8 cellular contexts compared by ENCODE assay signal in genomic region chr10:6088721-6089333, GRCh38. TPM values are rescaled to one million over a fixed set of nuclear protein-coding genes. Genes with fewer than 3 reads are reported as not detected.
A peak's percentile ranks its signal among the peaks of the same experiment; 100 is the strongest.
DNase-seq lines count a peak whose midpoint lies in the region; ATAC-seq, FAIRE-seq and TF ChIP-seq lines count a peak whose summit lies in the region.

Gene RBM17 (plus strand): TSS chr10:6089034. CDS start chr10:6097066, 8,032 bp downstream.

- H3K4me3 ChIP-seq in RWPE2 (ENCODE audit: severe bottlenecking) (peak within 1 kb of the TSS; percentile 94), fibroblast of the aortic adventitia (ENCODE audit: low read depth, low read length) (peak within 1 kb of the TSS; percentile 91), neural cell (ENCODE audit: low read length) (peak within 1 kb of the TSS; percentile 87), stomach (peak within 1 kb of the TSS; percentile 93 to 98 (median 95))

- H3F3A ChIP-seq in neural cell (ENCODE audit: insufficient read depth, low read length, poor library complexity, severe bottlenecking) = no peaks in the 10 kb centered on the region

- intact Hi-C loops in stomach (cut with DNase I; ENCODE audit: low total_unique reads) = loop anchor here (10.0 kb wide), 1 partner anchor 74 kb away; no protein-coding TSS in a partner anchor

- TF ChIP-seq POLR2A in H54 (IDR thresholded peaks at IDR 0.05; ENCODE audit: low read depth, low read length) (peak; percentile 66), stomach (IDR thresholded peaks at IDR 0.05) (no peak)

- FAIRE-seq in G401.6 (lab: Jason Lieb, UNC) = peak; percentile 70
- peak; percentile 36 for FAIRE-seq in H54 (lab: Jason Lieb, UNC)

- H3K27ac ChIP-seq in RWPE2 (ENCODE audit: poor library complexity, severe bottlenecking) = peak within 1 kb of the TSS; percentile 58
- peak within 1 kb of the TSS; percentile 65 for H3K27ac ChIP-seq in neural cell (ENCODE audit: low read length)
- peak within 1 kb of the TSS; percentile 72 to 95 (median 92) for H3K27ac ChIP-seq in stomach

- H3K4me2 ChIP-seq in neural cell (ENCODE audit: low read length) = peak within 1 kb of the TSS; percentile 96

- H3K36me3 ChIP-seq in RWPE2 (ENCODE audit: low read depth) (no peaks in the 10 kb centered on the region), neural cell (ENCODE audit: insufficient read depth, low read length) (no peaks in the 10 kb centered on the region), stomach (no peaks in the 10 kb centered on the region)

- peak; percentile 78 for ATAC-seq in RWPE2 (ENCODE audit: low read depth)

- TF ChIP-seq CTCF in RWPE2 (IDR thresholded peaks at IDR 0.05; ENCODE audit: poor library complexity, severe bottlenecking) (peak; percentile 99), fibroblast of the aortic adventitia (IDR thresholded peaks at IDR 0.05; ENCODE audit: insufficient read depth, low read length) (peak; percentile 99), neural cell (IDR thresholded peaks at IDR 0.05; ENCODE audit: poor library complexity, severe bottlenecking) (peak; percentile 100), stomach (IDR thresholded peaks at IDR 0.05) (peak in 5 of 7 experiments; percentile 99 to 100 (median 100))

- peak within 1 kb of the TSS; percentile 42 for H2AFZ ChIP-seq in neural cell (ENCODE audit: low read depth, low read length)

- H3K79me2 ChIP-seq in neural cell (replicated peaks; ENCODE audit: insufficient read depth, low read length) = peaks cover 44% of the 10 kb centered on the region

- H3K9ac ChIP-seq in neural cell (ENCODE audit: low read length) = peak within 1 kb of the TSS; percentile 87

- H4K20me1 ChIP-seq in neural cell (ENCODE audit: insufficient read depth) = peaks cover 4% of the 10 kb centered on the region

- TF ChIP-seq EP300 in neural cell (conservative IDR thresholded peaks at IDR 0.05; ENCODE audit: poor library complexity, severe bottlenecking) = peak; percentile 61
- no peak for TF ChIP-seq EP300 in stomach (IDR thresholded peaks at IDR 0.05)

- H3K27me3 ChIP-seq in RWPE2 (ENCODE audit: insufficient read depth, poor library complexity, severe bottlenecking) (no peaks in the 10 kb centered on the region), neural cell (ENCODE audit: insufficient read depth, low read depth, low read length) (no peaks in the 10 kb centered on the region), stomach (peaks cover 0 to 5% (median 0%) of the 10 kb centered on the region in 3 donors)

- WGBS in stomach, 5 donors = 0 to 1% (median 1%) methylated on average over 20 to 77 of the region's 77 CpGs

- peak; percentile 70 for DNase-seq in H54 (ENCODE audit: insufficient read length, low spot score)
- DNase-seq in LoVo (ENCODE audit: low spot score) = peak; percentile 93
- peak; percentile 89 for DNase-seq in RWPE2 (ENCODE audit: low spot score)
- peak; percentile 99 for DNase-seq in activated effector memory CD4-positive, alpha-beta T cell treated with anti-CD3 and anti-CD28 coated beads, Interleukin-2, amount 50 U/mL, for 16 hours
- peak; percentile 97 for DNase-seq in fibroblast of the aortic adventitia (ENCODE audit: low read depth)
- DNase-seq in stomach = peak; percentile 98

- peak; percentile 77 for TF ChIP-seq RAD21 in neural cell (conservative IDR thresholded peaks at IDR 0.05)

- no peaks in the 10 kb centered on the region for H3K9me2 ChIP-seq in neural cell (ENCODE audit: insufficient read depth, low read length)

- H3K9me3 ChIP-seq in RWPE2 (ENCODE audit: severe bottlenecking) (no peaks in the 10 kb centered on the region), neural cell (ENCODE audit: low read length) (no peaks in the 10 kb centered on the region), stomach (no peaks in the 10 kb centered on the region)

- H3K4me1 ChIP-seq in RWPE2 (ENCODE audit: insufficient read depth, poor library complexity, severe bottlenecking) (peaks cover 8% of the 10 kb centered on the region), stomach (peaks cover 30 to 67% (median 50%) of the 10 kb centered on the region in 4 donors)

TF ChIP-seq in neural cell, 6 proteins besides CTCF, POLR2A, EP300 and RAD21:
- TF ChIP-seq SMC3 (conservative IDR thresholded peaks at IDR 0.05; ENCODE audit: poor library complexity) = peak; percentile 83
- TF ChIP-seq TAF1 (IDR thresholded peaks at IDR 0.05; ENCODE audit: low read depth) = no peak
- peak; percentile 74 for TF ChIP-seq MXI1 (conservative IDR thresholded peaks at IDR 0.05; ENCODE audit: poor library complexity, severe bottlenecking)
- no peak for TF ChIP-seq EZH2 (IDR thresholded peaks at IDR 0.05; ENCODE audit: borderline replicate concordance, insufficient read depth, low read length, poor library complexity, severe bottlenecking)
- TF ChIP-seq POLR2AphosphoS5 (IDR thresholded peaks at IDR 0.05) = peak; percentile 86
- no peak for TF ChIP-seq REST (IDR thresholded peaks at IDR 0.05; ENCODE audit: borderline replicate concordance)

RNA-seq across cellular contexts. Expression of gene RBM17, which starts in this region (rescaled TPM):
- 41.8 and 68.9 TPM in 2 replicates for total RNA-seq in fibroblast of the aortic adventitia (ENCODE audit: low replicate concordance)
- polyA plus RNA-seq in neural cell = 109 and 114 TPM in 2 replicates
- 52.3 and 74.0 TPM in 2 replicates for polyA minus RNA-seq in neural cell
- 100 to 1,000 TPM in 3 of 5 donors, 10 to 100 TPM in 2; 71.0 to 168 (median 105) TPM for total RNA-seq in stomach
- polyA plus RNA-seq in stomach = 10 to 100 TPM; 41.4 to 58.5 (median 50.9) TPM

Comparison
In these comparisons a context has a peak if more than half of its experiments do, and no peak if none do; other contexts are left out.
1. Peak in every context shown above with its lines: DNase-seq, ATAC-seq, H3K4me3 ChIP-seq and H3K27ac ChIP-seq.